ENCODE assay signal across 23 cellular contexts in genomic region chr20:54555150-54555549, GRCh38.
"Had no signal": no experiment of that assay in that cellular context is flagged by ENCODE, and none has a peak within 500 bp of the region (broad histone marks: within the 10 kb centered on the region; RNA-seq: fewer than 3 reads in every experiment).

No MANE protein-coding gene starts in this region.

- H3K27ac Mint-ChIP-seq: IgD-negative memory B cell had no signal

- H3K27ac ChIP-seq: HL-60, KMS-11, SJSA1, SK-N-MC had no signal

- H3K36me3 ChIP-seq: SJSA1 had no signal

- H3K4me2 ChIP-seq: KMS-11 had no signal

- H3K4me3 Mint-ChIP-seq: IgD-negative memory B cell had no signal

- H3K36me3 Mint-ChIP-seq: IgD-negative memory B cell had no signal

- H3K4me1 Mint-ChIP-seq: IgD-negative memory B cell had no signal

- DNase-seq: Kasumi-1, MV-4-11, NCI-H1048, NCI-H1105, NCI-H1417, NCI-H146, NCI-H1694 treated with DMSO at 0.1 percent for 48 hours, NCI-H1930, NCI-H2081, NCI-H2107, NCI-H2227 treated with DMSO at 0.1 percent for 48 hours, NCI-H524, NCI-H526 treated with DMSO at 0.1 percent for 48 hours, NCI-H748 treated with DMSO at 0.1 percent for 48 hours, Right ventricle myocardium superior, RPMI8226, SIG-M5 had no signal

- H3K9me3 ChIP-seq: SJSA1 had no signal

- H3K4me3 ChIP-seq: K562, SJSA1, SK-N-MC had no signal

- H3K9ac ChIP-seq: KMS-11 had no signal

- H3K27me3 ChIP-seq: SJSA1 had no signal

- H3K4me1 ChIP-seq: SJSA1 had no signal

- ATAC-seq: K562 had no signal
